1 cellular context compared by ENCODE assay signal in genomic region chr9:78261403-78262001, GRCh38.
TF ChIP-seq lines count a peak whose summit lies in the region.

No MANE protein-coding gene starts in this region.

TF ChIP-seq in endothelial cell of umbilical vein, 7 proteins besides CTCF, POLR2A, EP300 and RAD21:
- TF ChIP-seq GATA2 (IDR thresholded peaks at IDR 0.05; ENCODE audit: insufficient read depth, insufficient read length, low read depth, low read length) = no peak
